In genomic region chr7:143792633-143793032, GRCh38 we compare ENCODE assay signal across 6 cellular contexts. TPM values are rescaled to one million over a fixed set of nuclear protein-coding genes. Genes with fewer than 3 reads are reported as not detected.
"Had no signal": no experiment of that assay in that cellular context is flagged by ENCODE, and none has a peak within 500 bp of the region (broad histone marks: within the 10 kb centered on the region; RNA-seq: fewer than 3 reads in every experiment).

No MANE protein-coding gene starts in this region.

RNA-seq across cellular contexts. Expression of gene CTAGE6, which starts 35.1 kb away (rescaled TPM):
- total RNA-seq: left ventricle myocardium inferior, neural crest cell, occipital lobe, SJSA1 had no signal
- polyA plus RNA-seq: naive thymus-derived CD4-positive, alpha-beta T cell; small intestine had no signal
